Comparison of ENCODE assay signal across 17 cellular contexts in the genomic region with DNA sequence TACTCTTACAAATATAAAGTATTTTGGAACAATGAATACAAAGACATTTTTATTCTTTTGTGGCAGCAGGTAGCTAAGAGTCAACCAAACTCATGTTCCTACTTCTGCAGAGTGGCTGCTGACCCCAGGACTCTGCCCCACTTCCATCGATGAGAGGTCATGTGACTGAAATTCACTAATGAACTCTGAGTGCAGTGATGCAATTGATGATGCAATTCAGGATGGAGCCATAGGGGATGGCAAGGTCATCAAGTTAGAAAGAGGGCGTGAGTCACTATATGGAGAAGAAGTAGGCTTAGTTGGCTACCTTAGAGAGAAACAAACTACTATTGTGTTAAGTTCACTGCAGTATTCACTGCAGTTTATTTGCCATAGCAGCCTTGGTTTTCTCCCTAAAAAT.
"Had no signal": no experiment of that assay in that cellular context is flagged by ENCODE, and none has a peak within 500 bp of the region (broad histone marks: within the 10 kb centered on the region; RNA-seq: fewer than 3 reads in every experiment).

No MANE protein-coding gene starts in this region.

- H3K27me3 ChIP-seq: hepatocyte, left lung, neutrophil, ovary, spleen, thyroid gland had no signal

- H3K9me3 ChIP-seq: left lung, neutrophil, ovary, prostate gland, spleen, thyroid gland had no signal

- H3K4me1 ChIP-seq: left lung, spleen, thyroid gland had no signal

- DNase-seq: activated naive CD4-positive, alpha-beta T cell treated with anti-CD3 and anti-CD28 coated beads for 36 hours; activated naive CD8-positive, alpha-beta T cell treated with anti-CD3 and anti-CD28 coated beads, Interleukin-2, amount 10 ng/mL, durations not matched to agents 7 days and 5 days; activated T-cell treated with anti-CD3 and anti-CD28 coated beads, Interleukin-2, amount 50 U/mL, for 48 hours; amniotic stem cell; effector CD8-positive, alpha-beta T cell; glutamatergic neuron; immature natural killer cell; left lung; ovary; spleen; stimulated activated CD4-positive, alpha-beta T cell treated with anti-CD3 and anti-CD28 coated beads, Interleukin-4, amount 100 ng/mL, for 24 hours; stimulated activated naive CD4-positive, alpha-beta T cell treated with Interleukin-2 at 50 U/mL for 16 hours; T-helper 1 cell; thyroid gland had no signal

- ATAC-seq: left lung had no signal

- H3K4me3 ChIP-seq: hepatocyte, left lung, ovary, prostate gland, spleen, thyroid gland had no signal

- H3K27ac ChIP-seq: hepatocyte, left lung, neutrophil, ovary, prostate gland, spleen, thyroid gland had no signal

- H3K36me3 ChIP-seq: left lung, neutrophil, ovary, prostate gland, spleen, thyroid gland had no signal
